In genomic region chr10:103731609-103732270, GRCh38 we compare ENCODE assay signal across 3 cellular contexts.
TF ChIP-seq lines count a peak whose summit lies in the region.

No MANE protein-coding gene starts in this region.

TF ChIP-seq in SK-N-SH, 30 proteins besides CTCF, POLR2A, EP300 and RAD21 (continued from another document):
- 0 out of 2 replicates have a peak, but pooled peaks have one; percentile 12 for TF ChIP-seq ELF1 (IDR thresholded peaks at IDR 0.05)

TF ChIP-seq in SK-N-SH treated with all-trans-retinoic acid at 6 μM for 48 hours, 23 proteins besides CTCF, POLR2A, EP300 and RAD21:
- TF ChIP-seq GLIS3 (CRISPR knock-in tag; IDR thresholded peaks at IDR 0.05) (no peak), RARB (CRISPR knock-in tag; IDR thresholded peaks at IDR 0.05) (no peak), ZC3H10 (CRISPR knock-in tag; IDR thresholded peaks at IDR 0.05) (no peak)
- TF ChIP-seq, protein P1, sequence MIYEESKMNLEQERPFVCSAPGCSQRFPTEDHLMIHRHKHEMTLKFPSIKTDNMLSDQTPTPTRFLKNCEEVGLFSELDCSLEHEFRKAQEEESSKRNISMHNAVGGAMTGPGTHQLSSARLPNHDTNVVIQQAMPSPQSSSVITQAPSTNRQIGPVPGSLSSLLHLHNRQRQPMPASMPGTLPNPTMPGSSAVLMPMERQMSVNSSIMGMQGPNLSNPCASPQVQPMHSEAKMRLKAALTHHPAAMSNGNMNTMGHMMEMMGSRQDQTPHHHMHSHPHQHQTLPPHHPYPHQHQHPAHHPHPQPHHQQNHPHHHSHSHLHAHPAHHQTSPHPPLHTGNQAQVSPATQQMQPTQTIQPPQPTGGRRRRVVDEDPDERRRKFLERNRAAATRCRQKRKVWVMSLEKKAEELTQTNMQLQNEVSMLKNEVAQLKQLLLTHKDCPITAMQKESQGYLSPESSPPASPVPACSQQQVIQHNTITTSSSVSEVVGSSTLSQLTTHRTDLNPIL (CRISPR knock-in tag; IDR thresholded peaks at IDR 0.05; ENCODE audit: low read depth) = no peak

TF ChIP-seq in H1, 55 proteins besides CTCF, POLR2A, EP300 and RAD21:
- TF ChIP-seq HDAC2 (IDR thresholded peaks at IDR 0.05; ENCODE audit: borderline replicate concordance in 1 of 2, low read depth in 2 of 2, low read length in 2 of 2) (peak in 1 of 2 experiments; percentile 70; a peak in 1 of 4 replicates), KDM1A (IDR thresholded peaks at IDR 0.05; ENCODE audit: borderline replicate concordance, low read length) (peak; percentile 72; the same call in 1 of the 2 replicates), NRF1 (IDR thresholded peaks at IDR 0.05; ENCODE audit: low read depth, low read length) (no peak)
